ENCODE assay signal across 16 cellular contexts in the genomic region with DNA sequence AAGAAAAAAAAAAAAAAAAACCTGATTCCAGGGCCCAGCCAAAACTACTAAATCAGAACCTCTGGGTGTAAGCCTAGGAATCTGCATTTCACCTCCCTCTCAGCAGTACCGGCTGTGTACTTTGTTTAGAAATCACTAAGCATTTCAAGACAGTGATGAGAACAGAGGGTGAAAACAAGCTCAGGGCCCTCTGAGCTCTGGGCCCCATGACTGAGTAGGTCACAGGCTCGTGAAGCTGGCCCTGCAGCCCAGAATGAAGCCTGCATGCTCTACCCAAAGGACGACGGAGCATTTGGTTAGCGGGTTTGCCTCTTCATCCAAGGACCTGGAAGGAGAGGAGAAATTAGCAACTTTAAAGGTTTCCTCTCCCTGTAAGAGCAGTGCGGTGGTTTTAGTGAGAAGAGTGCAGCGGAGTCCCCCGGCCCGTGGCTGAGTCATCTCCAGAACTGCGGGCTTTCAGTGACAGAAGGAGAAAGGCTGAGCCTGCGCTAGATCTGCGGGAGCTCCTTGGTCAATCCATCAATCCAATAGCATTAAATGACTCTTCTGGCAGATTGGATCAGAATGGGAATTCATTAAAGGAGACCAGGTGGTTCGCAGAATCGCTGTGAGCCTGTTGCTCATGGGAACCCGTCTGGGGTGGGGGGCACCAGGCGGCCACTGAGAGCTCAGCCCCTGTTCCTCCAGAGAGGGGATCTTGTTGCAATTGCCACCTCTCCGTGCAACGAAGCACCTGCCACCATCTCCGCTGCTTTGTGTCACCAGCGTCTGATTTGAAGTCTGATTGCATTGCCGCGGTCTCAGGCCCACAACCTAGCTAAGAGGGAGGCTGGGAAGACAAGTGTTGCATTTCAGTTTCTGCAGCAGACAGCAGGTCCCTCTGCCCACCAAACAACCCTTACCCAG. TPM values are rescaled to one million over a fixed set of nuclear protein-coding genes. Genes with fewer than 3 reads are reported as not detected.
DNase-seq lines count a peak whose midpoint lies in the region; ATAC-seq and TF ChIP-seq lines count a peak whose summit lies in the region.
"Had no signal": no experiment of that assay in that cellular context is flagged by ENCODE, and none has a peak within 500 bp of the region (broad histone marks: within the 10 kb centered on the region; RNA-seq: fewer than 3 reads in every experiment).

No MANE protein-coding gene starts in this region.

- DNase-seq in CD4-positive, CD25-positive, alpha-beta regulatory T cell = peak in 1 of 3 donors; percentile 23
- DNase-seq in T-helper 17 cell (no peak), endodermal cell (no peak), tibial artery (no peak), cerebellum (ENCODE audit: low spot score) (no peak), lower leg skin (ENCODE audit: low spot score in 2 of 2) (no peak), HUDEP-2 (lab: John Stamatoyannopoulos, UW; ENCODE audit: unreplicated experiment in 76 of 76) (no peak)
- DNase-seq: heart right ventricle, NCI-H1417 treated with DMSO at 0.1 percent for 48 hours, trophoblast cell had no signal

- no peak for TF ChIP-seq POLR2A in lower leg skin (IDR thresholded peaks at IDR 0.05)

- peaks cover 0 to 7% (median 3%) of the 10 kb centered on the region in 4 donors for H3K4me1 Mint-ChIP-seq in CD4-positive, CD25-positive, alpha-beta regulatory T cell
- H3K4me1 Mint-ChIP-seq in T-helper 17 cell (no peaks in the 10 kb centered on the region), endodermal cell (no peaks in the 10 kb centered on the region)

- no peak overlapping the region for H3K4me3 ChIP-seq in CD4-positive, CD25-positive, alpha-beta regulatory T cell (ENCODE audit: low read depth, low read length)
- H3K4me3 ChIP-seq in endodermal cell (ENCODE audit: low read length) (no peak overlapping the region), tibial artery (no peak overlapping the region), lower leg skin (ENCODE audit: low read depth, poor library complexity, severe bottlenecking) (no peak overlapping the region)
- H3K4me3 ChIP-seq: BLaER1 treated with 17β-estradiol and CSF1 and Interleukin-3, amounts not matched to agents 10 nM and 100 nM; heart right ventricle; skin epidermis had no signal

- H3K4me1 ChIP-seq in CD4-positive, CD25-positive, alpha-beta regulatory T cell (ENCODE audit: control insufficient read depth, insufficient read depth, low read length, poor library complexity, severe bottlenecking) = peaks cover 3% of the 10 kb centered on the region
- H3K4me1 ChIP-seq in endodermal cell (ENCODE audit: control insufficient read depth, insufficient read depth, low read length) (no peaks in the 10 kb centered on the region), tibial artery (no peaks in the 10 kb centered on the region)
- H3K4me1 ChIP-seq: heart right ventricle had no signal

- H3K27ac ChIP-seq in CD4-positive, CD25-positive, alpha-beta regulatory T cell (ENCODE audit: insufficient read depth, low read length, poor library complexity, severe bottlenecking) = no peak overlapping the region
- H3K27ac ChIP-seq in endodermal cell (ENCODE audit: low read depth, low read length) = peak overlapping the region; percentile 90
- H3K27ac ChIP-seq in tibial artery = no peak overlapping the region
- H3K27ac ChIP-seq: BLaER1 treated with 17β-estradiol and CSF1 and Interleukin-3, amounts not matched to agents 10 nM and 100 nM; heart right ventricle; HL-60 had no signal

- H3K9me3 ChIP-seq in CD4-positive, CD25-positive, alpha-beta regulatory T cell (ENCODE audit: control insufficient read depth in 2 of 2, low read length in 2 of 2) = no peaks in the 10 kb centered on the region
- no peaks in the 10 kb centered on the region for H3K9me3 ChIP-seq in T-helper 17 cell (ENCODE audit: control insufficient read depth, low read length, poor library complexity, severe bottlenecking)
- H3K9me3 ChIP-seq in endodermal cell (ENCODE audit: control insufficient read depth, low read length) = no peaks in the 10 kb centered on the region
- H3K9me3 ChIP-seq in tibial artery = no peaks in the 10 kb centered on the region
- H3K9me3 ChIP-seq: BLaER1 treated with 17β-estradiol and CSF1 and Interleukin-3, amounts not matched to agents 10 nM and 100 nM; heart right ventricle had no signal

- peaks cover 16% of the 10 kb centered on the region for H3K27me3 Mint-ChIP-seq in CD4-positive, CD25-positive, alpha-beta regulatory T cell
- H3K27me3 Mint-ChIP-seq in T-helper 17 cell = peaks cover 34% of the 10 kb centered on the region
- no peaks in the 10 kb centered on the region for H3K27me3 Mint-ChIP-seq in endodermal cell (ENCODE audit: insufficient read depth)

- H3K36me3 ChIP-seq in CD4-positive, CD25-positive, alpha-beta regulatory T cell (ENCODE audit: control insufficient read depth, insufficient read depth, low read length) = no peaks in the 10 kb centered on the region
- H3K36me3 ChIP-seq in endodermal cell (ENCODE audit: control insufficient read depth, insufficient read depth, low read length) (no peaks in the 10 kb centered on the region), tibial artery (no peaks in the 10 kb centered on the region)
- H3K36me3 ChIP-seq: BLaER1 treated with 17β-estradiol and CSF1 and Interleukin-3, amounts not matched to agents 10 nM and 100 nM; heart right ventricle had no signal

- no peaks in the 10 kb centered on the region for H3K27me3 ChIP-seq in CD4-positive, CD25-positive, alpha-beta regulatory T cell (ENCODE audit: control insufficient read depth, insufficient read depth, low read length)
- H3K27me3 ChIP-seq in endodermal cell (ENCODE audit: control insufficient read depth, insufficient read depth, low read length, poor library complexity, severe bottlenecking) (no peaks in the 10 kb centered on the region), tibial artery (peaks cover 0 to 23% of the 10 kb centered on the region in 2 donors)
- H3K27me3 ChIP-seq: BLaER1 treated with 17β-estradiol and CSF1 and Interleukin-3, amounts not matched to agents 10 nM and 100 nM had no signal

- no peak overlapping the region for H3K9ac ChIP-seq in endodermal cell (ENCODE audit: extremely low read depth, low read length, poor library complexity, severe bottlenecking)
- H3K9ac ChIP-seq: BLaER1 treated with 17β-estradiol and CSF1 and Interleukin-3, amounts not matched to agents 10 nM and 100 nM had no signal

- ATAC-seq in CD4-positive, CD25-positive, alpha-beta regulatory T cell (ENCODE audit: low read depth in 2 of 2) = peak; percentile 47 to 52
- ATAC-seq in GM19351 (IDR thresholded peaks at IDR 0.05; ENCODE audit: unreplicated experiment) (peak; percentile 75), T-helper 17 cell (peak; percentile 73)
- ATAC-seq: heart right ventricle had no signal

- no peaks in the 10 kb centered on the region for H3K9me3 Mint-ChIP-seq in CD4-positive, CD25-positive, alpha-beta regulatory T cell
- peaks cover 14% of the 10 kb centered on the region for H3K9me3 Mint-ChIP-seq in endodermal cell

- H3K4me3 Mint-ChIP-seq in CD4-positive, CD25-positive, alpha-beta regulatory T cell = no peak overlapping the region
- H3K4me3 Mint-ChIP-seq in T-helper 17 cell (no peak overlapping the region), endodermal cell (no peak overlapping the region)

- no peaks in the 10 kb centered on the region for H3K36me3 Mint-ChIP-seq in CD4-positive, CD25-positive, alpha-beta regulatory T cell
- H3K36me3 Mint-ChIP-seq in T-helper 17 cell (ENCODE audit: low read depth) (no peaks in the 10 kb centered on the region), endodermal cell (ENCODE audit: low read depth) (no peaks in the 10 kb centered on the region)

- intact Hi-C loops in tibial artery (cut with DNase I; ENCODE audit: low total_unique reads) = no loop called here
- intact Hi-C loops in lower leg skin (cut with DNase I; ENCODE audit: low total_unique reads) = no loop called here

- no peak overlapping the region for H3K27ac Mint-ChIP-seq in CD4-positive, CD25-positive, alpha-beta regulatory T cell
- no peak overlapping the region for H3K27ac Mint-ChIP-seq in T-helper 17 cell
- H3K27ac Mint-ChIP-seq in endodermal cell = no peak overlapping the region

- TF ChIP-seq CTCF in endodermal cell (conservative IDR thresholded peaks at IDR 0.05) (no peak), tibial artery (IDR thresholded peaks at IDR 0.05) (no peak), lower leg skin (IDR thresholded peaks at IDR 0.05) (no peak)

- WGBS in endodermal cell (ENCODE audit: insufficient coverage in 1 of 2, insufficient read length in 1 of 2), 2 experiments = 84 to 88% methylated on average over 12 to 22 of the region's 22 CpGs
- 80 to 82% methylated on average over 22 of the region's 22 CpGs for WGBS in lower leg skin, 2 donors

RNA-seq across cellular contexts. Expression of gene IL31, which starts 7.3 kb away (rescaled TPM):
- not detected for total RNA-seq in CD4-positive, CD25-positive, alpha-beta regulatory T cell
- not detected for polyA plus RNA-seq in CD4-positive, CD25-positive, alpha-beta regulatory T cell
- not detected for total RNA-seq in T-helper 17 cell
- not detected for total RNA-seq in endodermal cell
- polyA plus RNA-seq in endodermal cell (2013, experiment 1 of 2) = not detected
- not detected for polyA plus RNA-seq in endodermal cell (2013, experiment 2 of 2)
- total RNA-seq in cerebellum = not detected
- not detected for total RNA-seq in lower leg skin
- total RNA-seq: dermis microvascular lymphatic vessel endothelial cell, heart right ventricle, RPMI7951 had no signal
- polyA plus RNA-seq: heart right ventricle had no signal

RNA-seq across cellular contexts. Expression of gene LRRC43, which starts 16.2 kb away (rescaled TPM):
- not detected for total RNA-seq in CD4-positive, CD25-positive, alpha-beta regulatory T cell
- not detected for polyA plus RNA-seq in CD4-positive, CD25-positive, alpha-beta regulatory T cell
- total RNA-seq in T-helper 17 cell (not detected), endodermal cell (1 to 10 TPM; 1.5 to 2.4 TPM), cerebellum (1.9 TPM), lower leg skin (1 to 10 TPM in 2 of 4 donors, not detected in 2; 1.2 to 2.3 TPM)
- polyA plus RNA-seq in endodermal cell (2013, experiment 1 of 2) = 1.2 TPM
- 0.79 TPM for polyA plus RNA-seq in endodermal cell (2013, experiment 2 of 2)

RNA-seq across cellular contexts. Expression of gene B3GNT4, which starts 36.8 kb away (rescaled TPM):
- not detected for total RNA-seq in CD4-positive, CD25-positive, alpha-beta regulatory T cell
- under 1 TPM; 0.10 to 0.27 (median 0.17) TPM for polyA plus RNA-seq in CD4-positive, CD25-positive, alpha-beta regulatory T cell
- total RNA-seq in T-helper 17 cell (not detected), endodermal cell (1 to 10 TPM; 1.6 to 1.8 TPM), cerebellum (8.3 TPM), lower leg skin (10 to 100 TPM in 1 of 4 donors, 1 to 10 TPM in 3; 7.4 to 14.9 (median 8.1) TPM)
- 1.4 TPM for polyA plus RNA-seq in endodermal cell (2013, experiment 1 of 2)
- 0.41 TPM for polyA plus RNA-seq in endodermal cell (2013, experiment 2 of 2)
- total RNA-seq: heart right ventricle, RPMI7951 had no signal

RNA-seq across cellular contexts. Expression of gene DIABLO, which starts 59.2 kb away (rescaled TPM):
- total RNA-seq in CD4-positive, CD25-positive, alpha-beta regulatory T cell = 80.5 TPM
- polyA plus RNA-seq in CD4-positive, CD25-positive, alpha-beta regulatory T cell = 10 to 100 TPM; 63.6 to 78.4 (median 70.9) TPM
- total RNA-seq in T-helper 17 cell (10 to 100 TPM; 80.9 to 95.8 TPM), endodermal cell (10 to 100 TPM; 77.5 to 81.0 TPM), cerebellum (46.0 TPM), lower leg skin (10 to 100 TPM; 35.5 to 43.9 (median 40.8) TPM)
- 77.6 TPM for polyA plus RNA-seq in endodermal cell (2013, experiment 1 of 2)
- 71.8 TPM for polyA plus RNA-seq in endodermal cell (2013, experiment 2 of 2)
